ENCODE assay signal across 1 cellular context in genomic region chr2:12270876-12271588, GRCh38.
TF ChIP-seq lines count a peak whose summit lies in the region.

No MANE protein-coding gene starts in this region.

TF ChIP-seq in GM12878, 131 proteins besides CTCF, POLR2A, EP300 and RAD21 (continued from another document):
- TF ChIP-seq IKZF2 (IDR thresholded peaks at IDR 0.05) (peak in 1 of 2 experiments; percentile 43; a peak in 1 of 4 replicates), ZZZ3 (IDR thresholded peaks at IDR 0.05; ENCODE audit: control insufficient read depth, insufficient read length, low read depth) (no peak), RUNX3 (IDR thresholded peaks at IDR 0.05; ENCODE audit: low read length) (peak; percentile 75)
